Comparison of ENCODE assay signal across 20 cellular contexts in the genomic region with DNA sequence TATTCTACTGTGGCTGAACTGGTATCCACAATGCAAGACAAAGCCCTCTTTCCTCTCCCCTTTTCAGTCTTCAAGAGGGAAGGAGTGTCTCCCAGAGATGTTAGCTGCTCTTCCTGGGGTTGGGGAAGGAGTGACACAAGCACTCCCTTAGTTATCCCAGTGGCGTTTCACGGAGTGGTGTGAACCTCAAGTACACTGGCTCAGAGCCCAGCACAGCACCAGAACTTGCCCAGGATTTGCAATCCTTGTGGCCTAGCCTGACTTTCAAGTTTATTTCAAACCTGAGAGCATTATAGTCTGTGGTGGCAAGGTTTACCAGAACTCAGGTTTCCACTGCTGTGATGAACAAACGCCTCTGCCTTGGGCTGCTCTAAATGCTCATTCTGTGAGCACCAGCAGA.
"Had no signal": no experiment of that assay in that cellular context is flagged by ENCODE, and none has a peak within 500 bp of the region (broad histone marks: within the 10 kb centered on the region; RNA-seq: fewer than 3 reads in every experiment).

No MANE protein-coding gene starts in this region.

- H3K4me1 ChIP-seq: left lung, neural progenitor cell, pancreas, spleen, suprapubic skin, upper lobe of right lung had no signal

- H3K4me1 Mint-ChIP-seq: activated naive CD8-positive, alpha-beta T cell treated with anti-CD3 and anti-CD28 coated beads, Interleukin-2, amount 10 ng/mL, durations not matched to agents 7 days and 5 days; central memory CD8-positive, alpha-beta T cell; neural progenitor cell had no signal

- H3K27ac ChIP-seq: epithelial cell of prostate, left lung, neural progenitor cell, pancreas, spleen, suprapubic skin, upper lobe of right lung had no signal

- DNase-seq: activated CD8-positive, alpha-beta memory T cell treated with anti-CD3 and anti-CD28 coated beads, Interleukin-2, amount 50 U/mL, for 4 hours; activated CD8-positive, alpha-beta T cell treated with anti-CD3 and anti-CD28 coated beads for 36 hours; activated naive CD8-positive, alpha-beta T cell treated with anti-CD3 and anti-CD28 coated beads, Interleukin-2, amount 10 ng/mL, durations not matched to agents 7 days and 5 days; activated T-cell treated with anti-CD3 and anti-CD28 coated beads, Interleukin-2, amount 50 U/mL, for 72 hours; aorta; effector memory CD4-positive, alpha-beta T cell; foreskin fibroblast; glutamatergic neuron; left lung; pancreas; spleen; stimulated activated CD4-positive, alpha-beta T cell treated with anti-CD3 and anti-CD28 coated beads, Interleukin-1b, Interleukin-23, amount 100 ng/mL, for 48 hours; stimulated activated naive CD4-positive, alpha-beta T cell; SW 1271; T-helper 9 cell; upper lobe of right lung had no signal

- H3K9me3 Mint-ChIP-seq: activated CD8-positive, alpha-beta T cell treated with anti-CD3 and anti-CD28 coated beads for 36 hours; activated naive CD8-positive, alpha-beta T cell treated with anti-CD3 and anti-CD28 coated beads, Interleukin-2, amount 10 ng/mL, durations not matched to agents 7 days and 5 days; activated T-cell treated with anti-CD3 and anti-CD28 coated beads, Interleukin-2, amount 50 U/mL, for 72 hours; central memory CD8-positive, alpha-beta T cell; neural progenitor cell had no signal

- H3K9me3 ChIP-seq: left lung, pancreas, spleen, suprapubic skin, upper lobe of right lung had no signal

- H3K27me3 ChIP-seq: left lung, neural progenitor cell, pancreas, spleen, suprapubic skin, upper lobe of right lung had no signal

- ATAC-seq: activated CD8-positive, alpha-beta T cell treated with anti-CD3 and anti-CD28 coated beads for 36 hours; activated T-cell treated with anti-CD3 and anti-CD28 coated beads, Interleukin-2, amount 50 U/mL, for 72 hours; left lung; pancreas had no signal

- H3K4me3 ChIP-seq: left lung, neural progenitor cell, pancreas, spleen, suprapubic skin, upper lobe of right lung had no signal

- H3K27me3 Mint-ChIP-seq: activated CD8-positive, alpha-beta T cell treated with anti-CD3 and anti-CD28 coated beads for 36 hours; activated naive CD8-positive, alpha-beta T cell treated with anti-CD3 and anti-CD28 coated beads, Interleukin-2, amount 10 ng/mL, durations not matched to agents 7 days and 5 days; central memory CD8-positive, alpha-beta T cell had no signal

- H3K36me3 ChIP-seq: left lung, neural progenitor cell, pancreas, spleen, suprapubic skin, upper lobe of right lung had no signal

- H3K4me3 Mint-ChIP-seq: activated CD8-positive, alpha-beta T cell treated with anti-CD3 and anti-CD28 coated beads for 36 hours; activated naive CD8-positive, alpha-beta T cell treated with anti-CD3 and anti-CD28 coated beads, Interleukin-2, amount 10 ng/mL, durations not matched to agents 7 days and 5 days; activated T-cell treated with anti-CD3 and anti-CD28 coated beads, Interleukin-2, amount 50 U/mL, for 72 hours; central memory CD8-positive, alpha-beta T cell; neural progenitor cell had no signal

- H3K27ac Mint-ChIP-seq: activated CD8-positive, alpha-beta T cell treated with anti-CD3 and anti-CD28 coated beads for 36 hours; activated naive CD8-positive, alpha-beta T cell treated with anti-CD3 and anti-CD28 coated beads, Interleukin-2, amount 10 ng/mL, durations not matched to agents 7 days and 5 days; activated T-cell treated with anti-CD3 and anti-CD28 coated beads, Interleukin-2, amount 50 U/mL, for 72 hours; neural progenitor cell had no signal

- H3K36me3 Mint-ChIP-seq: activated naive CD8-positive, alpha-beta T cell treated with anti-CD3 and anti-CD28 coated beads, Interleukin-2, amount 10 ng/mL, durations not matched to agents 7 days and 5 days; neural progenitor cell had no signal

- H3K9ac ChIP-seq: neural progenitor cell had no signal
